Comparison of ENCODE assay signal across 10 cellular contexts in genomic region chr20:2468581-2469407, GRCh38. TPM values are rescaled to one million over a fixed set of nuclear protein-coding genes. Genes with fewer than 3 reads are reported as not detected.
DNase-seq lines count a peak whose midpoint lies in the region; ATAC-seq and TF ChIP-seq lines count a peak whose summit lies in the region.
"Had no signal": no experiment of that assay in that cellular context is flagged by ENCODE, and none has a peak within 500 bp of the region (broad histone marks: within the 10 kb centered on the region; RNA-seq: fewer than 3 reads in every experiment).

No MANE protein-coding gene starts in this region.

- WGBS in right lobe of liver (ENCODE audit: insufficient coverage, low coverage, low lambda C conversion rate, missing lambda C conversion rate), result 76% methylated on average over 9 of the region's 11 CpGs

- DNase-seq in AG04449 (ENCODE audit: low read depth, low spot score) (no peak), HFF-Myc (ENCODE audit: extremely low read depth, low read depth) (no peak), astrocyte of the cerebellum (ENCODE audit: low read depth) (no peak), right lobe of liver (no peak), ascending aorta (ENCODE audit: low spot score in 2 of 2) (no peak), NCI-H82 (lab: John Stamatoyannopoulos, UW) (no peak), HUDEP-2 (lab: John Stamatoyannopoulos, UW; ENCODE audit: unreplicated experiment in 76 of 76) (no peak), SHP77 treated with DMSO at 0.1 percent for 48 hours (lab: John Stamatoyannopoulos, UW) (no peak)
- DNase-seq: KG1; stimulated activated CD4-positive, alpha-beta T cell treated with anti-CD3 and anti-CD28 coated beads, Interleukin-1b, Interleukin-23, amount 100 ng/mL, for 48 hours had no signal

- CTCF ChIA-PET in AG04449 (lab: Yijun Ruan, JAX), result interaction anchor here (0.6 to 6.9 kb wide), 6 partner anchors 12 to 261 kb away, joined by 3 to 59 read pairs (median 21); no protein-coding TSS in a partner anchor

- H3K36me3 ChIP-seq in right lobe of liver, result peaks cover 6 to 38% (median 25%) of the 10 kb centered on the region in 4 donors
- peaks cover 36 to 38% of the 10 kb centered on the region in 2 donors for H3K36me3 ChIP-seq in ascending aorta

- H3K27me3 ChIP-seq in right lobe of liver, result no peaks in the 10 kb centered on the region
- H3K27me3 ChIP-seq in ascending aorta, result no peaks in the 10 kb centered on the region

- H3K27ac ChIP-seq in right lobe of liver, result no peak overlapping the region
- H3K27ac ChIP-seq in ascending aorta, result peak overlapping the region in 1 of 2 donors; percentile 94

- in situ Hi-C loops in astrocyte of the cerebellum (cut with HindIII; ENCODE audit: low sequenced_read_pairs), result no loop called here

- TF ChIP-seq CTCF in AG04449 (IDR thresholded peaks at IDR 0.05; ENCODE audit: insufficient read depth, low read length, missing control alignments) (no peak), HFF-Myc (IDR thresholded peaks at IDR 0.05; ENCODE audit: low read depth, low read length, missing control alignments) (no peak), astrocyte of the cerebellum (IDR thresholded peaks at IDR 0.05; ENCODE audit: low read depth, low read length, missing control alignments) (no peak), right lobe of liver (IDR thresholded peaks at IDR 0.05) (no peak), ascending aorta (IDR thresholded peaks at IDR 0.05) (no peak)

- no peaks in the 10 kb centered on the region for H3K9me3 ChIP-seq in right lobe of liver
- H3K9me3 ChIP-seq in ascending aorta, result no peaks in the 10 kb centered on the region

- TF ChIP-seq POLR2A in right lobe of liver (IDR thresholded peaks at IDR 0.05), result no peak

- H3K4me3 ChIP-seq in AG04449 (ENCODE audit: low read depth, low read length), result peak overlapping the region; percentile 97
- H3K4me3 ChIP-seq in HFF-Myc (replicated peaks; ENCODE audit: low read depth, low read length), result peak overlapping the region; percentile 95
- peak overlapping the region; percentile 89 for H3K4me3 ChIP-seq in astrocyte of the cerebellum (ENCODE audit: low read depth, low read length)
- H3K4me3 ChIP-seq in right lobe of liver, result peak overlapping the region in 2 of 3 donors; percentile 82 to 93
- peak overlapping the region in 1 of 2 donors; percentile 76 for H3K4me3 ChIP-seq in ascending aorta

- intact Hi-C loops in right lobe of liver (cut with DNase I) (loop anchor here in 1 of 2 donors (10.0 kb wide), 1 partner anchor 254 kb away; no protein-coding TSS in a partner anchor), ascending aorta (cut with DNase I) (loop anchor here (10.0 kb wide), 1 partner anchor 1004 kb away; the partner anchor contains the start of gene NSFL1C)

- H3K4me1 ChIP-seq in right lobe of liver, result peaks cover 0 to 11% (median 4%) of the 10 kb centered on the region in 4 donors
- peaks cover 4 to 18% of the 10 kb centered on the region in 2 donors for H3K4me1 ChIP-seq in ascending aorta

- ATAC-seq in right lobe of liver, result no peak

- POLR2A ChIA-PET in AG04449 (lab: Yijun Ruan, JAX), result interaction anchor here (0.5 to 1.1 kb wide), 4 partner anchors 11 to 535 kb away, joined by 3 to 6 read pairs (median 4); partner anchors contain the start of gene NOP56

RNA-seq across cellular contexts. Expression of gene SNRPB, which starts 1.8 kb away (rescaled TPM):
- total RNA-seq in right lobe of liver (100 to 1,000 TPM in 1 of 6 experiments, 10 to 100 TPM in 5; 25.4 to 105 (median 48.1) TPM), ascending aorta (83.5 TPM)

RNA-seq across cellular contexts. Expression of gene ZNF343, which starts 39.9 kb away (rescaled TPM):
- total RNA-seq in right lobe of liver (1 to 10 TPM; 3.9 to 7.3 (median 6.0) TPM), ascending aorta (0.64 TPM)
